Comparison of ENCODE assay signal across 8 cellular contexts in the genomic region with DNA sequence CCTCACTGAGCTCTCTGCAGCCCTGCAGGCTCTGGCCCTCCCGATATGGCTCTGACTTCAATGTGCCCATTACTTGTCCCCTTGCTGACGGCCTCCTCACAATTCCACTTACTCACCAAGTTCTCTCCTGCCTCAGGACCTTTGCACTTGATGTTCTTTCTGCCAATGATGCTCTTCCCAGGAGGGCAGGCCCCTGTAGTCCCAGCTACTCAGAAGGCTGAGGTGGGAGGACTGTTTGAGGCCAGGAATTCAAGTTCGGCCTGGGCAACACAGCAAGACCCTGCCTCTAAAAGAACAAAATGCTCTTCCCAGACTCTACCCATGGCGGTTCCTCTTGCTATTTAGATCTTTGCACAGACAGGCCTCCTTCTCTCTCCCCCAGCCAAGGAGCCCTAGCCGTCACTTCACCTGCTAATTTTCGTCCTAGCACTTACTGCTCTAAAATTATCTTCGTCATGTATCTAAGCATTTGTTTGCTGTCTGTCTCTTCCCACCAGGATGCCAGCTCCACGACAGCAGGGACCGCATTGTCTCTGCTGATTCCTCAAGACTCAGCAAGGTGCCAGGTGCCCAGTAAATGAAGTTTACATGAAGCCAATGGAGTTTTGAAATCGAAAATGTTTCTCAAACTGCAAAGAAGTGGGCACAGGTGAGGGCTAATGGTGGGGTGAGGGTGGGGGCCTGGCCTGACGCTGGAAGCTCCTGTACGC. TPM values are rescaled to one million over a fixed set of nuclear protein-coding genes. Genes with fewer than 3 reads are reported as not detected.
A peak's percentile ranks its signal among the peaks of the same experiment; 100 is the strongest.
DNase-seq lines count a peak whose midpoint lies in the region; ATAC-seq and TF ChIP-seq lines count a peak whose summit lies in the region.

No MANE protein-coding gene starts in this region.

- intact Hi-C loops in right cardiac atrium (cut with DNase I), result loop anchor here in 3 of 4 donors (5.0 to 10.0 kb wide), 7 partner anchors 104 to 357 kb away; partner anchors contain the start of genes ATPAF2 (in 2 of the 3) and GID4 (in 2 of the 3)
- intact Hi-C loops in cardiac septum (cut with DNase I), result loop anchor here (1.0 to 10.0 kb wide), 4 partner anchors 104 to 357 kb away; partner anchors contain the start of genes ATPAF2 and GID4
- intact Hi-C loops in ascending aorta (cut with DNase I), result loop anchor here (1.0 to 5.0 kb wide), 8 partner anchors 30 to 352 kb away; partner anchors contain the start of genes DRC3 and TOM1L2
- intact Hi-C loops in uterus (cut with DNase I; ENCODE audit: low total_unique reads), result no loop called here

- H3K56ac ChIP-seq in mesendoderm (ENCODE audit: low read length), result no peak overlapping the region

- no peak overlapping the region for H3K18ac ChIP-seq in mesendoderm (ENCODE audit: low read length)

- H3K9ac ChIP-seq in mesendoderm (ENCODE audit: low read length), result no peak overlapping the region

- H3K36me3 ChIP-seq in ascending aorta, result no peaks in the 10 kb centered on the region
- H3K36me3 ChIP-seq in mesendoderm (ENCODE audit: control insufficient read depth, insufficient read depth, low read length), result no peaks in the 10 kb centered on the region
- no peaks in the 10 kb centered on the region for H3K36me3 ChIP-seq in uterus

- H3K9me3 ChIP-seq in right cardiac atrium (ENCODE audit: control insufficient read depth, low read length), result no peaks in the 10 kb centered on the region
- no peaks in the 10 kb centered on the region for H3K9me3 ChIP-seq in ascending aorta
- H3K9me3 ChIP-seq in uterus, result no peaks in the 10 kb centered on the region

- H3K4me2 ChIP-seq in mesendoderm (ENCODE audit: low read length), result no peak overlapping the region

- H3K27ac ChIP-seq in right cardiac atrium (ENCODE audit: low read length) (peak overlapping the region; percentile 26), ascending aorta (peak overlapping the region in 1 of 2 donors; percentile 86), mesendoderm (ENCODE audit: low read depth, low read length) (no peak overlapping the region), uterus (peak overlapping the region; percentile 91 to 98)

- WGBS in right cardiac atrium, result 48% methylated on average over 12 of the region's 12 CpGs
- WGBS in mesendoderm (ENCODE audit: extremely low coverage, insufficient coverage, low lambda C conversion rate), result no CpG with 5 or more reads among the region's 12 CpGs

- no peak for TF ChIP-seq POLR2A in uterus (IDR thresholded peaks at IDR 0.05)

- no peaks in the 10 kb centered on the region for H3K27me3 ChIP-seq in right cardiac atrium (ENCODE audit: control insufficient read depth, insufficient read depth)
- H3K27me3 ChIP-seq in ascending aorta, result no peaks in the 10 kb centered on the region
- H3K27me3 ChIP-seq in mesendoderm (ENCODE audit: insufficient read depth, low read length, poor library complexity), result peaks cover 9% of the 10 kb centered on the region
- no peaks in the 10 kb centered on the region for H3K27me3 ChIP-seq in uterus

- H3K23ac ChIP-seq in mesendoderm (ENCODE audit: low read length), result no peak overlapping the region

- H2BK15ac ChIP-seq in mesendoderm (replicated peaks; ENCODE audit: low read depth), result no peak overlapping the region

- H3K4me1 ChIP-seq in right cardiac atrium (ENCODE audit: control insufficient read depth, insufficient read depth, low read length) (peaks cover 11% of the 10 kb centered on the region), ascending aorta (peaks cover 0 to 17% of the 10 kb centered on the region in 2 donors), mesendoderm (ENCODE audit: control insufficient read depth, low read depth, low read length) (peaks cover 5% of the 10 kb centered on the region), uterus (peaks cover 14 to 15% of the 10 kb centered on the region in 2 donors)

- ATAC-seq in right cardiac atrium, result no peak
- ATAC-seq in HG03159 (IDR thresholded peaks at IDR 0.05; ENCODE audit: unreplicated experiment), result no peak

- H3K79me2 ChIP-seq in mesendoderm (ENCODE audit: control insufficient read depth, insufficient read depth, low read length), result no peaks in the 10 kb centered on the region

- H3K79me1 ChIP-seq in mesendoderm (ENCODE audit: low read length), result no peaks in the 10 kb centered on the region

- no peak overlapping the region for H4K5ac ChIP-seq in mesendoderm (ENCODE audit: low read length)

- peak in 1 of 3 donors; percentile 5 for DNase-seq in right cardiac atrium
- no peak for DNase-seq in cardiac septum (ENCODE audit: low spot score)
- no peak for DNase-seq in ascending aorta (ENCODE audit: low spot score in 2 of 2)
- DNase-seq in mesendoderm, result peak; percentile 48
- no peak for DNase-seq in uterus
- DNase-seq in DMS79 (lab: John Stamatoyannopoulos, UW), result no peak
- DNase-seq in activated CD4-positive, alpha-beta T cell treated with anti-CD3 and anti-CD28 coated beads for 1 hour, result no peak

- no peak overlapping the region for H2AK5ac ChIP-seq in mesendoderm (ENCODE audit: low read length)

- H3K4me3 ChIP-seq in right cardiac atrium (ENCODE audit: low read length) (peak overlapping the region; percentile 98), ascending aorta (peak overlapping the region; percentile 72 to 93), mesendoderm (ENCODE audit: low read length) (no peak overlapping the region), uterus (peak overlapping the region in 1 of 2 donors; percentile 71)

- no peak overlapping the region for H3K4ac ChIP-seq in mesendoderm (ENCODE audit: low read depth, low read length)

- peak in 1 of 3 experiments; percentile 44 for TF ChIP-seq CTCF in ascending aorta (IDR thresholded peaks at IDR 0.05)
- no peak for TF ChIP-seq CTCF in uterus (IDR thresholded peaks at IDR 0.05)

- no peak overlapping the region for H2BK5ac ChIP-seq in mesendoderm (ENCODE audit: low read length)

- no peak overlapping the region for H2BK120ac ChIP-seq in mesendoderm (ENCODE audit: low read depth, low read length)

- H4K8ac ChIP-seq in mesendoderm (ENCODE audit: low read depth, low read length), result no peak overlapping the region

RNA-seq across cellular contexts. Expression of gene RAI1, which starts 0.6 kb away (rescaled TPM):
- 10 to 100 TPM; 18.2 to 26.8 (median 23.4) TPM for total RNA-seq in right cardiac atrium
- 18.8 TPM for polyA plus RNA-seq in right cardiac atrium
- total RNA-seq in cardiac septum, result 28.8 TPM
- total RNA-seq in ascending aorta, result 24.7 TPM
- polyA plus RNA-seq in mesendoderm (2013, experiment 1 of 2), result 0.60 TPM
- polyA plus RNA-seq in mesendoderm (2013, experiment 2 of 2), result 0.69 TPM
- total RNA-seq in uterus, result 10 to 100 TPM in 3 of 4 donors, 1 to 10 TPM in 1; 10.0 to 66.1 (median 15.3) TPM
